8 cellular contexts compared by ENCODE assay signal in genomic region chr5:174532453-174533126, GRCh38.
DNase-seq lines count a peak whose midpoint lies in the region; ATAC-seq and TF ChIP-seq lines count a peak whose summit lies in the region.

No MANE protein-coding gene starts in this region.

- no peak for TF ChIP-seq POLR2A in lower leg skin (IDR thresholded peaks at IDR 0.05)

- no peak overlapping the region for H3K4me3 Mint-ChIP-seq in activated naive CD4-positive, alpha-beta T cell treated with anti-CD3 and anti-CD28 coated beads for 36 hours
- no peak overlapping the region for H3K4me3 Mint-ChIP-seq in dendritic cell treated with granulocyte-macrophage colony-stimulating factor and Interleukin-4, amounts not matched to agents 40 ng/mL and 50 ng/mL, for 4 days

- CTCF ChIA-PET in activated naive CD4-positive, alpha-beta T cell treated with anti-CD3 and anti-CD28 coated beads for 36 hours (lab: Charles Lee), result interaction anchor here (0.6 kb wide), 1 partner anchor 257 kb away, joined by 4 read pairs; no protein-coding TSS in a partner anchor

- DNase-seq in activated naive CD4-positive, alpha-beta T cell treated with anti-CD3 and anti-CD28 coated beads for 36 hours, result peak; percentile 52
- no peak for DNase-seq in activated naive CD4-positive, alpha-beta T cell treated with Interleukin-2 at 50 U/mL for 16 hours
- DNase-seq in RPMI7951 (ENCODE audit: low read depth), result peak; percentile 95
- DNase-seq in lower leg skin (ENCODE audit: low spot score in 2 of 2), result peak; percentile 80 to 90
- peak; percentile 71 for DNase-seq in superior temporal gyrus (ENCODE audit: extremely low spot score)
- no peak for DNase-seq in GM13976 (ENCODE audit: low spot score)

- TF ChIP-seq CTCF in lower leg skin (IDR thresholded peaks at IDR 0.05) (no peak), GM13976 (IDR thresholded peaks at IDR 0.05; ENCODE audit: borderline replicate concordance, control extremely low read depth, extremely low read depth, insufficient read depth, missing control alignments) (no peak)

- H3K9me3 Mint-ChIP-seq in activated naive CD4-positive, alpha-beta T cell treated with anti-CD3 and anti-CD28 coated beads for 36 hours, result no peaks in the 10 kb centered on the region
- H3K9me3 Mint-ChIP-seq in dendritic cell treated with granulocyte-macrophage colony-stimulating factor and Interleukin-4, amounts not matched to agents 40 ng/mL and 50 ng/mL, for 4 days, result no peaks in the 10 kb centered on the region

- intact Hi-C loops in activated naive CD4-positive, alpha-beta T cell treated with anti-CD3 and anti-CD28 coated beads for 36 hours (cut with micrococcal nuclease), result no loop called here
- intact Hi-C loops in dendritic cell treated with granulocyte-macrophage colony-stimulating factor and Interleukin-4, amounts not matched to agents 40 ng/mL and 50 ng/mL, for 4 days (cut with micrococcal nuclease), result no loop called here
- intact Hi-C loops in lower leg skin (cut with DNase I; ENCODE audit: low total_unique reads), result no loop called here

- WGBS in lower leg skin, 2 donors, result 12 to 13% methylated on average over 14 of the region's 14 CpGs

- in situ Hi-C loops in GM13976 (cut with MboI; ENCODE audit: low sequenced_read_pairs, unreplicated experiment), result no loop called here

- no peaks in the 10 kb centered on the region for H3K36me3 Mint-ChIP-seq in activated naive CD4-positive, alpha-beta T cell treated with anti-CD3 and anti-CD28 coated beads for 36 hours (ENCODE audit: low read depth)
- no peaks in the 10 kb centered on the region for H3K36me3 Mint-ChIP-seq in dendritic cell treated with granulocyte-macrophage colony-stimulating factor and Interleukin-4, amounts not matched to agents 40 ng/mL and 50 ng/mL, for 4 days (ENCODE audit: low read depth)

- H3K27ac Mint-ChIP-seq in activated naive CD4-positive, alpha-beta T cell treated with anti-CD3 and anti-CD28 coated beads for 36 hours, result no peak overlapping the region
- H3K27ac Mint-ChIP-seq in dendritic cell treated with granulocyte-macrophage colony-stimulating factor and Interleukin-4, amounts not matched to agents 40 ng/mL and 50 ng/mL, for 4 days, result peak overlapping the region; percentile 20

- ATAC-seq in HG03175 (IDR thresholded peaks at IDR 0.05; ENCODE audit: unreplicated experiment), result no peak

- H3K4me3 ChIP-seq in lower leg skin (ENCODE audit: low read depth, poor library complexity, severe bottlenecking), result no peak overlapping the region

- H3K4me1 Mint-ChIP-seq in activated naive CD4-positive, alpha-beta T cell treated with anti-CD3 and anti-CD28 coated beads for 36 hours (ENCODE audit: low read depth), result no peaks in the 10 kb centered on the region
- H3K4me1 Mint-ChIP-seq in dendritic cell treated with granulocyte-macrophage colony-stimulating factor and Interleukin-4, amounts not matched to agents 40 ng/mL and 50 ng/mL, for 4 days (ENCODE audit: low read depth), result peaks cover 53% of the 10 kb centered on the region

- peaks cover 21% of the 10 kb centered on the region for H3K27me3 Mint-ChIP-seq in activated naive CD4-positive, alpha-beta T cell treated with anti-CD3 and anti-CD28 coated beads for 36 hours (ENCODE audit: low read depth)
- H3K27me3 Mint-ChIP-seq in dendritic cell treated with granulocyte-macrophage colony-stimulating factor and Interleukin-4, amounts not matched to agents 40 ng/mL and 50 ng/mL, for 4 days, result peaks cover 9% of the 10 kb centered on the region

Comparison
In these comparisons a context has a peak if more than half of its experiments do, and no peak if none do; other contexts are left out.
1. DNase-seq: peak in activated naive CD4-positive, alpha-beta T cell treated with anti-CD3 and anti-CD28 coated beads for 36 hours (single experiment), RPMI7951 (single experiment), lower leg skin (2 of 2) and superior temporal gyrus (single experiment); none in activated naive CD4-positive, alpha-beta T cell treated with Interleukin-2 at 50 U/mL for 16 hours (single experiment) and GM13976 (single experiment).